9 cellular contexts compared by ENCODE assay signal in the genomic region with DNA sequence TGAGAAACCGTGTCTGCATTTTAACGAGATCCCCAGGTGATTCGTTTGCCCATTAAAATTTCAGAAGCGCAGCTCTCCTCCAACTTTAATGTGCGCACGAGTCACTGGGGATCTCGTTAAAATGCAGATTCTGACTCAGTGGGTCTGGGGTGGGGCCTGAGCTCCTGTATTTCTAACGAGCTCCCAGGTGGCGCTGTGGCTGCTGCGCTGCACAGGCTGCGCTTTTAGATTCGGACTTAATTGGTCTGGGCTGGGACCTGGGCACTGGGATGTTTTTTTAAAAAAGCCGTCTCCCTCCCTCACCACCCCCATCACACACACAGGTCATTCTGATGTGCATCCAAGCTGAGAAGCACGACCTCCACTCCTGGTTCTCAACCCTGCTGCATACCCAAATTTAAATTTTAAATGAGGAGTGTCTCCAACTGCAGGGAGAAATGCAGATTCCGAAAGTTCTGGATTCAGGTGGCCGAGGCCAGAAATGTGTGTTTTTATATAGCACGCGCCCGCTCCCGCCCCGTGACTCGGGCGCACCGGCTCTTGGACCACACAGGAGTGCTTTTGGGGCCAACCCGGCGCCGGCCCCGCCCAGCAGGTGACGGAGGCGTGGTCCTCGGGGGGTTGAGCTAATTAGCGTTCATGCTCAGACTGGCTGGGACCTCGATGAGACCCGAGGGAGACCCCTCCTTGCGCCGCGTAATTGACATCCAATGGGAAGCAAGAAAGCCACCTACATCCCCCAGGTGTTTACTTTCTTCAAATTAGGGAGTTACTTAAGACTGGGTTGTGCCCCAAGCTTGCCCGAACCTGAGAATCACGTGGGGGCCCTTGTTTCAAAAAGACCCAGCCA.
DNase-seq lines count a peak whose midpoint lies in the region; ATAC-seq and TF ChIP-seq lines count a peak whose summit lies in the region.
"Had no signal": no experiment of that assay in that cellular context is flagged by ENCODE, and none has a peak within 500 bp of the region (broad histone marks: within the 10 kb centered on the region; RNA-seq: fewer than 3 reads in every experiment).

No MANE protein-coding gene starts in this region.

- DNase-seq in RWPE1 (ENCODE audit: low spot score) (peak; percentile 79), esophagus squamous epithelium (lab: John Stamatoyannopoulos, UW) (no peak), HT-29 (ENCODE audit: low spot score) (no peak), NCI-H2029 (lab: John Stamatoyannopoulos, UW) (no peak), NCI-H1694 treated with DMSO at 0.1 percent for 48 hours (lab: John Stamatoyannopoulos, UW) (no peak)

- H3K79me2 ChIP-seq in DOHH2 (ENCODE audit: control insufficient read depth, low read length): no peaks in the 10 kb centered on the region

- intact Hi-C loops in esophagus squamous epithelium (cut with DNase I): no loop called here

- H3K27ac ChIP-seq in DOHH2 (ENCODE audit: low read depth, low read length): no peak overlapping the region
- peak overlapping the region; percentile 23 for H3K27ac ChIP-seq in RWPE1
- peak overlapping the region in 3 of 4 donors; percentile 20 to 57 (median 36) for H3K27ac ChIP-seq in esophagus squamous epithelium
- H3K27ac ChIP-seq: HL-60 had no signal

- H3K9me3 ChIP-seq in DOHH2 (ENCODE audit: control insufficient read depth, insufficient read depth, low read length) (no peaks in the 10 kb centered on the region), esophagus squamous epithelium (no peaks in the 10 kb centered on the region), neuron (ENCODE audit: low read length) (peaks cover 1% of the 10 kb centered on the region)

- no peaks in the 10 kb centered on the region for H4K20me1 ChIP-seq in DOHH2 (ENCODE audit: control insufficient read depth, insufficient read depth, low read depth, low read length)

- TF ChIP-seq CTCF in DOHH2 (IDR thresholded peaks at IDR 0.05; ENCODE audit: low read depth, low read length, poor library complexity, severe bottlenecking): peak; percentile 46
- TF ChIP-seq CTCF in RWPE1 (conservative IDR thresholded peaks at IDR 0.05; ENCODE audit: low read depth): peak; percentile 77
- peak in 2 of 6 experiments; percentile 2 to 43 for TF ChIP-seq CTCF in esophagus squamous epithelium (IDR thresholded peaks at IDR 0.05)

- H3K4me1 ChIP-seq in DOHH2 (ENCODE audit: control insufficient read depth, low read length): peaks cover 18% of the 10 kb centered on the region
- H3K4me1 ChIP-seq in esophagus squamous epithelium: peaks cover 22 to 38% (median 28%) of the 10 kb centered on the region in 3 donors
- H3K4me1 ChIP-seq in neuron (ENCODE audit: insufficient read depth, low read length): peaks cover 5% of the 10 kb centered on the region

- CTCF ChIA-PET in RWPE1 (lab: Yijun Ruan, JAX): interaction anchor here (0.6 to 2.1 kb wide), 10 partner anchors 9 to 306 kb away, joined by 3 to 10 read pairs (median 4); no protein-coding TSS in a partner anchor

- no peak for ATAC-seq in HG03280 (IDR thresholded peaks at IDR 0.05; ENCODE audit: unreplicated experiment)

- H3K9me2 ChIP-seq in DOHH2 (replicated peaks; ENCODE audit: control insufficient read depth, low read length): no peaks in the 10 kb centered on the region

- peak overlapping the region; percentile 60 for H2AFZ ChIP-seq in neuron (ENCODE audit: low read depth, low read length)

- WGBS in esophagus squamous epithelium, 2 donors: 0 to 4% methylated on average over 6 to 23 of the region's 39 CpGs

- H3K36me3 ChIP-seq in DOHH2 (ENCODE audit: control insufficient read depth, low read length): no peaks in the 10 kb centered on the region
- H3K36me3 ChIP-seq in esophagus squamous epithelium: no peaks in the 10 kb centered on the region
- H3K36me3 ChIP-seq in neuron (ENCODE audit: insufficient read depth, low read length): no peaks in the 10 kb centered on the region

- no peaks in the 10 kb centered on the region for H3F3A ChIP-seq in DOHH2 (ENCODE audit: control insufficient read depth, insufficient read depth)

- no peak overlapping the region for H3K4me3 ChIP-seq in DOHH2 (ENCODE audit: low read length)
- peak overlapping the region; percentile 31 to 71 (median 46) for H3K4me3 ChIP-seq in esophagus squamous epithelium
- H3K4me3 ChIP-seq in neuron (ENCODE audit: low read length): peak overlapping the region; percentile 60

- peaks cover 15% of the 10 kb centered on the region for H3K27me3 ChIP-seq in DOHH2 (ENCODE audit: control insufficient read depth, low read length)
- peaks cover 0 to 43% (median 0%) of the 10 kb centered on the region in 4 donors for H3K27me3 ChIP-seq in esophagus squamous epithelium
- H3K27me3 ChIP-seq in neuron (ENCODE audit: insufficient read depth, low read length): no peaks in the 10 kb centered on the region

- no peak overlapping the region for H3K4me2 ChIP-seq in DOHH2 (ENCODE audit: low read length)

- TF ChIP-seq POLR2A in esophagus squamous epithelium (IDR thresholded peaks at IDR 0.05): peak in 1 of 4 donors; percentile 10

- POLR2A ChIA-PET in RWPE1 (lab: Yijun Ruan, JAX; ENCODE audit: low non-redundant PET): interaction anchor here (0.6 kb wide), 2 partner anchors 9 to 306 kb away, joined by 3 to 4 read pairs; no protein-coding TSS in a partner anchor
